1 cellular context compared by ENCODE assay signal in the genomic region with DNA sequence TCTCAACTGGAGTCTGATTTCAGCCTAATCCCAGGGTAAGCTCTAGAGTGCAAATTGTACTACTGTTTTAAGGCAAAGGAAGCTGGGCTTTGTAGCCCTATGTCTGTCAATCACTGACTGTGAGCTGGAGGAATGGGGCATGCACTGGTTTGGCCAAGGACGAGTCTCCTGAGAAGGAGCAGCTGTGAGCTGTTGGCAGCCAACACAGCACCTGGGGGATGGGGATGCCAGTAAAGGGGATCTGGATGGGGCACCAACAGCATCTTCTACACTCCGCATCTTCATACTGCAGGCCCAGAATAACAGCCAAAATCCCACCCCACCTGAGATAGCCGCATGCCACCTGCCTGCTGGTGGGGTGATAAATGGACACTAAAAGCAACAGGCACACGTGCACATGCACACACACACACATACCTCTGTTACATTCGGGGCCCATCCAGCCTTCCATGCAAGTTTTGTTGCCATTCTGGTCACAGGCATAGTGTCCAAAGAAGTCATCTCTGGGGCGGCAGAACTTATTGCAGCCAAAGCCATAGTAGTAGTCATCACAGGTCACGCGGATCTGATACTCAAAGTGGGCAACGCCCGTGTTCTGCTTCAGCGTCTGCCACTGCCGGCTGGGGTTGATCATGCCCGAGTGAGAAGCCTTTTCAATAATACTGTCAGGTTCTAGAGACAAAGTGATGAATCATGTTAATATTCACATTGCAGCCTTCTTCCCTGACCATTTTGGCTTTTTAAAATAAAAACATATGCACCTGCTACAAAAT.
TF ChIP-seq lines count a peak whose summit lies in the region.

No MANE protein-coding gene starts in this region.

TF ChIP-seq in GM23338, 12 proteins besides CTCF, POLR2A, EP300 and RAD21 (continued from another document):
- TF ChIP-seq, protein P1, sequence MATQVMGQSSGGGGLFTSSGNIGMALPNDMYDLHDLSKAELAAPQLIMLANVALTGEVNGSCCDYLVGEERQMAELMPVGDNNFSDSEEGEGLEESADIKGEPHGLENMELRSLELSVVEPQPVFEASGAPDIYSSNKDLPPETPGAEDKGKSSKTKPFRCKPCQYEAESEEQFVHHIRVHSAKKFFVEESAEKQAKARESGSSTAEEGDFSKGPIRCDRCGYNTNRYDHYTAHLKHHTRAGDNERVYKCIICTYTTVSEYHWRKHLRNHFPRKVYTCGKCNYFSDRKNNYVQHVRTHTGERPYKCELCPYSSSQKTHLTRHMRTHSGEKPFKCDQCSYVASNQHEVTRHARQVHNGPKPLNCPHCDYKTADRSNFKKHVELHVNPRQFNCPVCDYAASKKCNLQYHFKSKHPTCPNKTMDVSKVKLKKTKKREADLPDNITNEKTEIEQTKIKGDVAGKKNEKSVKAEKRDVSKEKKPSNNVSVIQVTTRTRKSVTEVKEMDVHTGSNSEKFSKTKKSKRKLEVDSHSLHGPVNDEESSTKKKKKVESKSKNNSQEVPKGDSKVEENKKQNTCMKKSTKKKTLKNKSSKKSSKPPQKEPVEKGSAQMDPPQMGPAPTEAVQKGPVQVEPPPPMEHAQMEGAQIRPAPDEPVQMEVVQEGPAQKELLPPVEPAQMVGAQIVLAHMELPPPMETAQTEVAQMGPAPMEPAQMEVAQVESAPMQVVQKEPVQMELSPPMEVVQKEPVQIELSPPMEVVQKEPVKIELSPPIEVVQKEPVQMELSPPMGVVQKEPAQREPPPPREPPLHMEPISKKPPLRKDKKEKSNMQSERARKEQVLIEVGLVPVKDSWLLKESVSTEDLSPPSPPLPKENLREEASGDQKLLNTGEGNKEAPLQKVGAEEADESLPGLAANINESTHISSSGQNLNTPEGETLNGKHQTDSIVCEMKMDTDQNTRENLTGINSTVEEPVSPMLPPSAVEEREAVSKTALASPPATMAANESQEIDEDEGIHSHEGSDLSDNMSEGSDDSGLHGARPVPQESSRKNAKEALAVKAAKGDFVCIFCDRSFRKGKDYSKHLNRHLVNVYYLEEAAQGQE (IDR thresholded peaks at IDR 0.05; ENCODE audit: unreplicated experiment), result no peak
- TF ChIP-seq EZH2phosphoT487 (IDR thresholded peaks at IDR 0.05; ENCODE audit: unreplicated experiment), result no peak
- TF ChIP-seq, protein P2, sequence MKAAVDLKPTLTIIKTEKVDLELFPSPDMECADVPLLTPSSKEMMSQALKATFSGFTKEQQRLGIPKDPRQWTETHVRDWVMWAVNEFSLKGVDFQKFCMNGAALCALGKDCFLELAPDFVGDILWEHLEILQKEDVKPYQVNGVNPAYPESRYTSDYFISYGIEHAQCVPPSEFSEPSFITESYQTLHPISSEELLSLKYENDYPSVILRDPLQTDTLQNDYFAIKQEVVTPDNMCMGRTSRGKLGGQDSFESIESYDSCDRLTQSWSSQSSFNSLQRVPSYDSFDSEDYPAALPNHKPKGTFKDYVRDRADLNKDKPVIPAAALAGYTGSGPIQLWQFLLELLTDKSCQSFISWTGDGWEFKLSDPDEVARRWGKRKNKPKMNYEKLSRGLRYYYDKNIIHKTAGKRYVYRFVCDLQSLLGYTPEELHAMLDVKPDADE (IDR thresholded peaks at IDR 0.05), result no peak
TF ChIP-seq in GM23338: peak in this region for 0.
